In genomic region chr12:113184098-113184899, GRCh38 we compare ENCODE assay signal across 8 cellular contexts. TPM values are rescaled to one million over a fixed set of nuclear protein-coding genes. Genes with fewer than 3 reads are reported as not detected.
DNase-seq lines count a peak whose midpoint lies in the region; ATAC-seq and TF ChIP-seq lines count a peak whose summit lies in the region.

No MANE protein-coding gene starts in this region.

- H3K27me3 Mint-ChIP-seq in GM23338 (ENCODE audit: insufficient read depth, low read depth, poor library complexity): peaks cover 10% of the 10 kb centered on the region

- H3K27me3 ChIP-seq in GM23338 (ENCODE audit: insufficient read depth): no peaks in the 10 kb centered on the region
- no peaks in the 10 kb centered on the region for H3K27me3 ChIP-seq in MM.1S (replicated peaks; ENCODE audit: insufficient read depth, low read length)
- H3K27me3 ChIP-seq in mucosa of rectum (ENCODE audit: control insufficient read depth in 2 of 2, insufficient read depth in 2 of 2, low read length in 2 of 2): no peaks in the 10 kb centered on the region

- H3F3A ChIP-seq in GM23338 (replicated peaks; ENCODE audit: low read depth) (peaks cover 3% of the 10 kb centered on the region; the same call in 1 of the 2 replicates), MM.1S (ENCODE audit: insufficient read depth, low read length) (no peaks in the 10 kb centered on the region)

- peaks cover 12% of the 10 kb centered on the region for H3K4me1 Mint-ChIP-seq in GM23338

- H3K4me1 ChIP-seq in GM23338 (ENCODE audit: insufficient read depth) (peaks cover 4% of the 10 kb centered on the region; the same call in 1 of the 2 replicates), MM.1S (ENCODE audit: low read length) (peaks cover 5% of the 10 kb centered on the region; the same call in 1 of the 2 replicates), mucosa of rectum (ENCODE audit: control insufficient read depth in 2 of 2, insufficient read depth in 2 of 2, low read length in 2 of 2) (peaks cover 14 to 18% of the 10 kb centered on the region in 2 donors)

- H3K4me3 ChIP-seq in GM23338: peak overlapping the region; percentile 97
- H3K4me3 ChIP-seq in MM.1S (ENCODE audit: low read length): peak overlapping the region; percentile 88
- H3K4me3 ChIP-seq in coronary artery: peak overlapping the region; percentile 76
- H3K4me3 ChIP-seq in mucosa of rectum (ENCODE audit: low read length in 2 of 2): peak overlapping the region; percentile 92 to 98

- H3K9me3 ChIP-seq in MM.1S (replicated peaks; ENCODE audit: insufficient read depth, low read length) (no peaks in the 10 kb centered on the region), mucosa of rectum (ENCODE audit: control insufficient read depth in 2 of 2, low read length in 2 of 2) (no peaks in the 10 kb centered on the region)

- no peak for TF ChIP-seq CTCF in GM23338 (conservative IDR thresholded peaks at IDR 0.05; ENCODE audit: low read depth in 2 of 2)
- TF ChIP-seq CTCF in MM.1S (IDR thresholded peaks at IDR 0.05; ENCODE audit: low read length): no peak
- no peak for TF ChIP-seq CTCF in coronary artery (IDR thresholded peaks at IDR 0.05)

- no peaks in the 10 kb centered on the region for H3K9me2 ChIP-seq in GM23338 (ENCODE audit: insufficient read depth)
- H3K9me2 ChIP-seq in MM.1S (replicated peaks; ENCODE audit: insufficient read depth, low read length): no peaks in the 10 kb centered on the region

- H3K9me3 Mint-ChIP-seq in GM23338: no peaks in the 10 kb centered on the region

- H3K4me3 Mint-ChIP-seq in GM23338: peak overlapping the region; percentile 95

- peak overlapping the region; percentile 88 for H3K27ac Mint-ChIP-seq in GM23338

- peaks cover 49% of the 10 kb centered on the region for H3K36me3 Mint-ChIP-seq in GM23338 (ENCODE audit: low read depth)

- H3K27ac ChIP-seq in GM23338 (ENCODE audit: low read depth) (no peak overlapping the region), MM.1S (ENCODE audit: low read length) (peak overlapping the region; percentile 79; the same call in 1 of the 2 replicates), coronary artery (peak overlapping the region; percentile 84 to 88), mucosa of rectum (ENCODE audit: low read depth in 2 of 2, low read length in 2 of 2) (peak overlapping the region; percentile 90 to 93)

- peak overlapping the region; percentile 94 for H3K4me2 ChIP-seq in GM23338
- peak overlapping the region; percentile 62; the same call in 1 of the 2 replicates for H3K4me2 ChIP-seq in MM.1S (ENCODE audit: low read depth, low read length)

- ATAC-seq in GM18508 (IDR thresholded peaks at IDR 0.05; ENCODE audit: insufficient read depth, unreplicated experiment) (peak; percentile 22), GM23338 (no peak; the same call in 1 of the 3 replicates)

- H3K79me2 ChIP-seq in GM23338 (replicated peaks; ENCODE audit: insufficient read depth) (peaks cover 52% of the 10 kb centered on the region), MM.1S (ENCODE audit: low read length) (peaks cover 46% of the 10 kb centered on the region)

- H2AFZ ChIP-seq in GM23338 (peak overlapping the region; percentile 95; the same call in 1 of the 2 replicates), MM.1S (ENCODE audit: low read length) (no peak overlapping the region; the same call in 1 of the 2 replicates)

- peaks cover 34% of the 10 kb centered on the region for H4K20me1 ChIP-seq in GM23338 (replicated peaks; ENCODE audit: insufficient read depth)
- no peaks in the 10 kb centered on the region for H4K20me1 ChIP-seq in MM.1S (ENCODE audit: insufficient read depth, low read length)

- peak; percentile 19 for DNase-seq in GM23338 (ENCODE audit: low spot score)
- no peak for DNase-seq in MM.1S
- peak; percentile 83 for DNase-seq in coronary artery (ENCODE audit: low spot score)
- no peak for DNase-seq in effector CD4-positive, alpha-beta T cell
- DNase-seq in anterior cingulate cortex (lab: John Stamatoyannopoulos, UW): no peak
- no peak for DNase-seq in activated CD4-positive, alpha-beta T cell treated with anti-CD3 and anti-CD28 coated beads, Interleukin-2, amount 50 U/mL, for 4 hours

- H3K36me3 ChIP-seq in GM23338 (ENCODE audit: insufficient read depth) (peaks cover 3% of the 10 kb centered on the region; the same call in 1 of the 2 replicates), MM.1S (replicated peaks; ENCODE audit: insufficient read depth, low read length) (no peaks in the 10 kb centered on the region), mucosa of rectum (ENCODE audit: control insufficient read depth in 2 of 2, insufficient read depth in 2 of 2, low read length in 2 of 2) (peaks cover 9 to 21% of the 10 kb centered on the region in 2 donors)

- peak overlapping the region; percentile 98 for H3K9ac ChIP-seq in MM.1S (ENCODE audit: low read length)
- H3K9ac ChIP-seq in mucosa of rectum (ENCODE audit: low read depth in 1 of 2, low read length in 2 of 2): peak overlapping the region; percentile 85 to 88

TF ChIP-seq in GM23338, 12 proteins besides CTCF, POLR2A, EP300 and RAD21:
- no peak for TF ChIP-seq STAT1 (IDR thresholded peaks at IDR 0.05; ENCODE audit: unreplicated experiment)
TF ChIP-seq in GM23338: peak in this region for 0.

RNA-seq across cellular contexts. Expression of gene DDX54, which starts 1.0 kb away (rescaled TPM):
- total RNA-seq in GM23338 (2014; rRNA removed; shearing (Covaris generic)): 79.6 and 84.1 TPM in 2 replicates
- polyA plus RNA-seq in GM23338 (2016; fragmentation: Nextera tagmentation; extraction: Ambion mirVana): 89.4 and 89.5 TPM in 2 replicates

RNA-seq across cellular contexts. Expression of gene RITA1, which starts 1.2 kb away (rescaled TPM):
- total RNA-seq in GM23338 (2014; rRNA removed; shearing (Covaris generic)): 33.0 and 40.4 TPM in 2 replicates
- 20.0 and 21.4 TPM in 2 replicates for polyA plus RNA-seq in GM23338 (2016; fragmentation: Nextera tagmentation; extraction: Ambion mirVana)

RNA-seq across cellular contexts. Expression of gene CFAP73, which starts 34.8 kb away (rescaled TPM):
- 0.59 TPM in 1 of 2 replicates, not detected in the other for total RNA-seq in GM23338 (2014; rRNA removed; shearing (Covaris generic))
- 0.50 and 0.54 TPM in 2 replicates for polyA plus RNA-seq in GM23338 (2016; fragmentation: Nextera tagmentation; extraction: Ambion mirVana)

RNA-seq across cellular contexts. Expression of gene TPCN1, which starts 37.0 kb away (rescaled TPM):
- 12.2 and 14.4 TPM in 2 replicates for total RNA-seq in GM23338 (2014; rRNA removed; shearing (Covaris generic))
- 11.2 and 16.2 TPM in 2 replicates for polyA plus RNA-seq in GM23338 (2016; fragmentation: Nextera tagmentation; extraction: Ambion mirVana)

RNA-seq across cellular contexts. Expression of gene RASAL1, which starts 48.7 kb away (rescaled TPM):
- 5.4 and 8.2 TPM in 2 replicates for total RNA-seq in GM23338 (2014; rRNA removed; shearing (Covaris generic))
- 2.6 and 2.7 TPM in 2 replicates for polyA plus RNA-seq in GM23338 (2016; fragmentation: Nextera tagmentation; extraction: Ambion mirVana)

Comparison
In these comparisons a context has a peak if more than half of its experiments do, and no peak if none do; other contexts are left out.
1. DNase-seq: peak in GM23338 (single experiment) and coronary artery (single experiment); none in MM.1S (single experiment), effector CD4-positive, alpha-beta T cell (single experiment), anterior cingulate cortex (0 of 58) and activated CD4-positive, alpha-beta T cell treated with anti-CD3 and anti-CD28 coated beads, Interleukin-2, amount 50 U/mL, for 4 hours (0 of 2).
2. Peak in every context shown above with its lines, with median percentiles within 50 percentile points of each other: H3K4me3 ChIP-seq.